Comparison of ENCODE assay signal across 31 cellular contexts in genomic region chr6:154535146-154535545, GRCh38. TPM values are rescaled to one million over a fixed set of nuclear protein-coding genes. Genes with fewer than 3 reads are reported as not detected.
"Had no signal": no experiment of that assay in that cellular context is flagged by ENCODE, and none has a peak within 500 bp of the region (broad histone marks: within the 10 kb centered on the region; RNA-seq: fewer than 3 reads in every experiment).

No MANE protein-coding gene starts in this region.

- H3K27me3 Mint-ChIP-seq: activated CD4-positive, alpha-beta memory T cell treated with anti-CD3 and anti-CD28 coated beads for 36 hours; activated CD4-positive, alpha-beta T cell treated with anti-CD3 and anti-CD28 coated beads for 36 hours; activated CD4-positive, alpha-beta T cell treated with anti-CD3 and anti-CD28 coated beads, Interleukin-2, amount 10 ng/mL, durations not matched to agents 24 days and 14 days; activated CD8-positive, alpha-beta memory T cell treated with anti-CD3 and anti-CD28 coated beads, Interleukin-2, amount 10 ng/mL, durations not matched to agents 7 days and 5 days; activated naive CD4-positive, alpha-beta T cell treated with anti-CD3 and anti-CD28 coated beads, Interleukin-2, amount 50 U/mL, for 24 hours; activated naive CD8-positive, alpha-beta T cell treated with anti-CD3 and anti-CD28 coated beads for 36 hours; activated naive CD8-positive, alpha-beta T cell treated with anti-CD3 and anti-CD28 coated beads, Interleukin-2, amount 50 U/mL, for 24 hours had no signal

- H3K27me3 ChIP-seq: adrenal gland, ascending aorta, breast epithelium, cardiac muscle cell, colonic mucosa, esophagus squamous epithelium had no signal

- H3K27ac Mint-ChIP-seq: activated CD4-positive, alpha-beta memory T cell treated with anti-CD3 and anti-CD28 coated beads for 36 hours; activated CD4-positive, alpha-beta T cell treated with anti-CD3 and anti-CD28 coated beads for 36 hours; activated CD4-positive, alpha-beta T cell treated with anti-CD3 and anti-CD28 coated beads, Interleukin-2, amount 10 ng/mL, durations not matched to agents 24 days and 14 days; activated CD8-positive, alpha-beta memory T cell treated with anti-CD3 and anti-CD28 coated beads, Interleukin-2, amount 10 ng/mL, durations not matched to agents 7 days and 5 days; activated CD8-positive, alpha-beta T cell treated with anti-CD3 and anti-CD28 coated beads, Interleukin-2, amount 10 ng/mL, durations not matched to agents 7 days and 5 days; activated naive CD4-positive, alpha-beta T cell treated with anti-CD3 and anti-CD28 coated beads for 36 hours; activated naive CD4-positive, alpha-beta T cell treated with anti-CD3 and anti-CD28 coated beads, Interleukin-2, amount 50 U/mL, for 24 hours; activated naive CD8-positive, alpha-beta T cell treated with anti-CD3 and anti-CD28 coated beads for 36 hours; activated naive CD8-positive, alpha-beta T cell treated with anti-CD3 and anti-CD28 coated beads, Interleukin-2, amount 50 U/mL, for 24 hours; activated T-helper 1 cell treated with anti-CD3 and anti-CD28 coated beads, Interleukin-12 subunit alpha, Interleukin-12 subunit beta, Interleukin-2, Interleukin-4 antibody, amounts not matched to agents 30 ng/mL and 10 ng/mL and 1 ng/mL, durations not matched to agents 14 hours and 24 hours and 36 hours; activated T-helper 2 cell treated with anti-CD3 and anti-CD28 coated beads, Interferon-gamma antibody, Interleukin-2, Interleukin-4, amounts not matched to agents 10 μg/mL and 5 μg/mL and 100 μg/mL, durations not matched to agents 14 hours and 24 hours and 36 hours; brain had no signal

- H3K36me3 ChIP-seq: adrenal gland, ascending aorta, breast epithelium, cardiac muscle cell, colonic mucosa, esophagus squamous epithelium had no signal

- H3K4me3 Mint-ChIP-seq: activated CD4-positive, alpha-beta memory T cell treated with anti-CD3 and anti-CD28 coated beads for 36 hours; activated CD4-positive, alpha-beta T cell treated with anti-CD3 and anti-CD28 coated beads for 36 hours; activated CD4-positive, alpha-beta T cell treated with anti-CD3 and anti-CD28 coated beads, Interleukin-2, amount 10 ng/mL, durations not matched to agents 24 days and 14 days; activated CD8-positive, alpha-beta memory T cell treated with anti-CD3 and anti-CD28 coated beads, Interleukin-2, amount 10 ng/mL, durations not matched to agents 7 days and 5 days; activated CD8-positive, alpha-beta T cell treated with anti-CD3 and anti-CD28 coated beads, Interleukin-2, amount 10 ng/mL, durations not matched to agents 7 days and 5 days; activated naive CD4-positive, alpha-beta T cell treated with anti-CD3 and anti-CD28 coated beads for 36 hours; activated naive CD4-positive, alpha-beta T cell treated with anti-CD3 and anti-CD28 coated beads, Interleukin-2, amount 50 U/mL, for 24 hours; activated naive CD8-positive, alpha-beta T cell treated with anti-CD3 and anti-CD28 coated beads for 36 hours; activated naive CD8-positive, alpha-beta T cell treated with anti-CD3 and anti-CD28 coated beads, Interleukin-2, amount 50 U/mL, for 24 hours; activated T-helper 1 cell treated with anti-CD3 and anti-CD28 coated beads, Interleukin-12 subunit alpha, Interleukin-12 subunit beta, Interleukin-2, Interleukin-4 antibody, amounts not matched to agents 30 ng/mL and 10 ng/mL and 1 ng/mL, durations not matched to agents 14 hours and 24 hours and 36 hours; brain had no signal

- H3K4me1 ChIP-seq: adrenal gland, breast epithelium, esophagus squamous epithelium had no signal

- H3K27ac ChIP-seq: adrenal gland, ascending aorta, breast epithelium, cardiac muscle cell, colonic mucosa, epithelial cell of prostate, esophagus squamous epithelium had no signal

- H3K9me3 Mint-ChIP-seq: activated CD4-positive, alpha-beta memory T cell treated with anti-CD3 and anti-CD28 coated beads for 36 hours; activated CD4-positive, alpha-beta T cell treated with anti-CD3 and anti-CD28 coated beads, Interleukin-2, amount 10 ng/mL, durations not matched to agents 24 days and 14 days; activated naive CD4-positive, alpha-beta T cell treated with anti-CD3 and anti-CD28 coated beads for 36 hours; activated naive CD4-positive, alpha-beta T cell treated with anti-CD3 and anti-CD28 coated beads, Interleukin-2, amount 50 U/mL, for 24 hours; activated naive CD8-positive, alpha-beta T cell treated with anti-CD3 and anti-CD28 coated beads for 36 hours; activated naive CD8-positive, alpha-beta T cell treated with anti-CD3 and anti-CD28 coated beads, Interleukin-2, amount 50 U/mL, for 24 hours; activated T-helper 1 cell treated with anti-CD3 and anti-CD28 coated beads, Interleukin-12 subunit alpha, Interleukin-12 subunit beta, Interleukin-2, Interleukin-4 antibody, amounts not matched to agents 30 ng/mL and 10 ng/mL and 1 ng/mL, durations not matched to agents 14 hours and 24 hours and 36 hours; activated T-helper 2 cell treated with anti-CD3 and anti-CD28 coated beads, Interferon-gamma antibody, Interleukin-2, Interleukin-4, amounts not matched to agents 10 μg/mL and 5 μg/mL and 100 μg/mL, durations not matched to agents 14 hours and 24 hours and 36 hours had no signal

- H3K4me3 ChIP-seq: adrenal gland, ascending aorta, breast epithelium, cardiac muscle cell, colonic mucosa, esophagus squamous epithelium had no signal

- H3K36me3 Mint-ChIP-seq: activated CD4-positive, alpha-beta memory T cell treated with anti-CD3 and anti-CD28 coated beads for 36 hours; activated CD8-positive, alpha-beta memory T cell treated with anti-CD3 and anti-CD28 coated beads, Interleukin-2, amount 10 ng/mL, durations not matched to agents 7 days and 5 days; activated naive CD4-positive, alpha-beta T cell treated with anti-CD3 and anti-CD28 coated beads, Interleukin-2, amount 50 U/mL, for 24 hours; activated naive CD8-positive, alpha-beta T cell treated with anti-CD3 and anti-CD28 coated beads for 36 hours; brain had no signal

- DNase-seq: activated CD4-positive, alpha-beta memory T cell treated with anti-CD3 and anti-CD28 coated beads for 36 hours; activated CD4-positive, alpha-beta T cell treated with anti-CD3 and anti-CD28 coated beads for 36 hours; activated CD4-positive, alpha-beta T cell treated with anti-CD3 and anti-CD28 coated beads, Interleukin-2, amount 10 ng/mL, durations not matched to agents 24 days and 14 days; activated CD4-positive, CD25-positive, alpha-beta regulatory T cell; activated CD4-positive, CD25-positive, alpha-beta regulatory T cell treated with anti-CD3 and anti-CD28 coated beads, Interleukin-2, amount 50 U/mL, for 72 hours; activated CD8-positive, alpha-beta memory T cell treated with anti-CD3 and anti-CD28 coated beads, Interleukin-2, amount 10 ng/mL, durations not matched to agents 7 days and 5 days; activated CD8-positive, alpha-beta memory T cell treated with anti-CD3 and anti-CD28 coated beads, Interleukin-2, amount 50 U/mL, for 4 hours; activated CD8-positive, alpha-beta T cell treated with anti-CD3 and anti-CD28 coated beads, Interleukin-2, amount 10 ng/mL, durations not matched to agents 7 days and 5 days; activated effector memory CD4-positive, alpha-beta T cell treated with anti-CD3 and anti-CD28 coated beads, Interleukin-2, amount 50 U/mL, for 16 hours; activated naive CD4-positive, alpha-beta T cell treated with anti-CD3 and anti-CD28 coated beads for 36 hours; activated naive CD8-positive, alpha-beta T cell treated with anti-CD3 and anti-CD28 coated beads for 36 hours; activated naive CD8-positive, alpha-beta T cell treated with anti-CD3 and anti-CD28 coated beads, Interleukin-2, amount 50 U/mL, for 24 hours; activated T-cell treated with anti-CD3 and anti-CD28 coated beads, Interleukin-2, amount 50 U/mL, for 1 hour; activated T-cell treated with anti-CD3 and anti-CD28 coated beads, Interleukin-2, amount 50 U/mL, for 48 hours; adrenal gland; central memory CD4-positive, alpha-beta T cell; cerebellar nuclear complex; colonic mucosa; effector CD8-positive, alpha-beta T cell; esophagus squamous epithelium; head of caudate nucleus; T-helper 2 cell had no signal

- H3K9me3 ChIP-seq: adrenal gland, ascending aorta, breast epithelium, colonic mucosa, esophagus squamous epithelium had no signal

- H3K4me1 Mint-ChIP-seq: activated CD4-positive, alpha-beta T cell treated with anti-CD3 and anti-CD28 coated beads for 36 hours; activated CD4-positive, alpha-beta T cell treated with anti-CD3 and anti-CD28 coated beads, Interleukin-2, amount 10 ng/mL, durations not matched to agents 24 days and 14 days; activated CD8-positive, alpha-beta memory T cell treated with anti-CD3 and anti-CD28 coated beads, Interleukin-2, amount 10 ng/mL, durations not matched to agents 7 days and 5 days; activated naive CD4-positive, alpha-beta T cell treated with anti-CD3 and anti-CD28 coated beads, Interleukin-2, amount 50 U/mL, for 24 hours; activated naive CD8-positive, alpha-beta T cell treated with anti-CD3 and anti-CD28 coated beads for 36 hours; activated naive CD8-positive, alpha-beta T cell treated with anti-CD3 and anti-CD28 coated beads, Interleukin-2, amount 50 U/mL, for 24 hours had no signal

RNA-seq across cellular contexts. Expression of gene CNKSR3, which starts 24.7 kb away (rescaled TPM):
- total RNA-seq: activated CD4-positive, alpha-beta T cell treated with anti-CD3 and anti-CD28 coated beads, Interleukin-2, amount 10 ng/mL, durations not matched to agents 24 days and 14 days; activated CD8-positive, alpha-beta memory T cell treated with anti-CD3 and anti-CD28 coated beads, Interleukin-2, amount 10 ng/mL, durations not matched to agents 7 days and 5 days; activated CD8-positive, alpha-beta T cell treated with anti-CD3 and anti-CD28 coated beads, Interleukin-2, amount 10 ng/mL, durations not matched to agents 7 days and 5 days; activated T-helper 1 cell treated with anti-CD3 and anti-CD28 coated beads, Interleukin-12 subunit alpha, Interleukin-12 subunit beta, Interleukin-2, Interleukin-4 antibody, amounts not matched to agents 30 ng/mL and 10 ng/mL and 1 ng/mL, durations not matched to agents 14 hours and 24 hours and 36 hours; T-helper 1 cell treated with Interleukin-12 subunit alpha and Interleukin-12 subunit beta and Interleukin-4 antibody, amounts not matched to agents 30 ng/mL and 1 ng/mL, for 36 hours had no signal
